19 cellular contexts compared by ENCODE assay signal in the genomic region with DNA sequence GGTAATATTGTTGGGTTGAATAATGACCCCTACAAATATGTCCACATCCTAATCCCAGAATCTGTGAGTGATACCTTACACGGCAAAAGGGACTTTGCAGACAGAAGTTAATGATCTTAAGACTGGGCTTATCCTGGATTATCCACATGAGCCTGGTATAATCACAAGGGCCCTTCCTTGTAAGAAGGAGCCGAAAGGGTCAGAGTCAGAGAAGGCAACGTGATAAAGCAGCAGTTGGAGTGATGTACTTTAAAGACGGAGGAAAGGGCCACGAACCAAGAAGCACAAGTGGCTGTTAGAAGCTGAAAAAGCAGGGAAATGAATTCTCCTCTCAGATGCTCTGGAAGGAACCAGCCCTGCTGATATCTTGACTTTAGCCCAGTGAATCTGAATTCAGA.
A peak's percentile ranks its signal among the peaks of the same experiment; 100 is the strongest.
DNase-seq lines count a peak whose midpoint lies in the region; ATAC-seq, FAIRE-seq and TF ChIP-seq lines count a peak whose summit lies in the region.
"Had no signal": no experiment of that assay in that cellular context is flagged by ENCODE, and none has a peak within 500 bp of the region (broad histone marks: within the 10 kb centered on the region; RNA-seq: fewer than 3 reads in every experiment).

No MANE protein-coding gene starts in this region.

- peak in 1 of 2 experiments; percentile 27; a peak in 4 of 6 replicates for ATAC-seq in A549
- no peak for ATAC-seq in GM21360 (IDR thresholded peaks at IDR 0.05; ENCODE audit: unreplicated experiment)
- no peak for ATAC-seq in HG03196 (IDR thresholded peaks at IDR 0.05; ENCODE audit: unreplicated experiment)

- CTCF ChIA-PET in A549 (lab: Yijun Ruan, JAX) = interaction anchor here (0.6 to 3.2 kb wide), 9 partner anchors 11 to 242 kb away, joined by 3 to 19 read pairs (median 4); no protein-coding TSS in a partner anchor

- H3K79me2 ChIP-seq in parathyroid adenoma = no peaks in the 10 kb centered on the region

- TF ChIP-seq POLR2A in A549 (IDR thresholded peaks at IDR 0.05; ENCODE audit: low read length) = no peak

- H3K9ac ChIP-seq in parathyroid adenoma = no peak overlapping the region

- peak; percentile 74 for FAIRE-seq in A549 (lab: Jason Lieb, UNC)
- FAIRE-seq: GM12892 had no signal

- H3K27me3 ChIP-seq in WERI-Rb-1 (ENCODE audit: insufficient read depth, low read depth, severe bottlenecking) (peaks cover 77% of the 10 kb centered on the region), parathyroid adenoma (ENCODE audit: control insufficient read depth, insufficient read depth, low read length) (no peaks in the 10 kb centered on the region)
- H3K27me3 ChIP-seq: BE2C had no signal

- H2AFZ ChIP-seq in parathyroid adenoma = peak overlapping the region; percentile 48

- TF ChIP-seq EP300 in A549 (IDR thresholded peaks at IDR 0.05) = no peak

- DNase-seq in A549 (ENCODE audit: low read depth in 1 of 2, low spot score in 1 of 2) (no peak), NCI-H524 (lab: John Stamatoyannopoulos, UW) (peak; percentile 54 to 78), WERI-Rb-1 (peak; percentile 72), NCI-H774 (lab: John Stamatoyannopoulos, UW) (no peak)
- DNase-seq: CD8-positive, alpha-beta memory T cell; DMS153; DND-41; H7; NCI-H1048; NCI-H1694; NCI-H2081; NK-92 treated with Interleukin-12 subunit alpha and Interleukin-12 subunit beta, amount 100 ng/mL, for 24 hours; Right ventricle myocardium superior had no signal

- H3K4me3 ChIP-seq in A549 = no peak overlapping the region
- H3K4me3 ChIP-seq in WERI-Rb-1 (ENCODE audit: low read depth, low read length) = no peak overlapping the region
- H3K4me3 ChIP-seq in parathyroid adenoma (ENCODE audit: low read depth, low read length) = no peak overlapping the region

- no peaks in the 10 kb centered on the region for H3K36me3 ChIP-seq in WERI-Rb-1
- no peaks in the 10 kb centered on the region for H3K36me3 ChIP-seq in parathyroid adenoma (ENCODE audit: control insufficient read depth, insufficient read depth, low read length)
- H3K36me3 ChIP-seq: BE2C had no signal

- H3K4me2 ChIP-seq in A549 = peak overlapping the region; percentile 59
- no peak overlapping the region for H3K4me2 ChIP-seq in parathyroid adenoma (ENCODE audit: low read length)

- 47% methylated on average over 5 of the region's 5 CpGs for WGBS in A549 (ENCODE audit: missing lambda C conversion rate)

- peak overlapping the region; percentile 71 to 87 for H3K27ac ChIP-seq in A549
- no peak overlapping the region for H3K27ac ChIP-seq in WERI-Rb-1
- H3K27ac ChIP-seq in parathyroid adenoma = peak overlapping the region; percentile 46
- H3K27ac ChIP-seq: 22Rv1 had no signal

- TF ChIP-seq CTCF in A549 (IDR thresholded peaks at IDR 0.05) (no peak), WERI-Rb-1 (IDR thresholded peaks at IDR 0.05; ENCODE audit: low read depth, low read length) (no peak), parathyroid adenoma (IDR thresholded peaks at IDR 0.05) (no peak)

- POLR2A ChIA-PET in A549 (lab: Yijun Ruan, JAX) = interaction anchor here (1.6 kb wide), 1 partner anchor 25 kb away, joined by 9 read pairs; no protein-coding TSS in a partner anchor

- no peak for TF ChIP-seq RAD21 in A549 (conservative IDR thresholded peaks at IDR 0.05 in 1 of 2, IDR thresholded peaks at IDR 0.05 in 1 of 2)

- H3K9me3 ChIP-seq in A549 = no peaks in the 10 kb centered on the region
- no peaks in the 10 kb centered on the region for H3K9me3 ChIP-seq in WERI-Rb-1 (ENCODE audit: severe bottlenecking)
- H3K9me3 ChIP-seq in parathyroid adenoma (ENCODE audit: control insufficient read depth, low read length) = no peaks in the 10 kb centered on the region
- H3K9me3 ChIP-seq: BE2C had no signal

- H3K4me1 ChIP-seq in A549 = peaks cover 39% of the 10 kb centered on the region
- H3K4me1 ChIP-seq in parathyroid adenoma = peaks cover 8% of the 10 kb centered on the region

TF ChIP-seq in A549, 52 proteins besides CTCF, POLR2A, EP300 and RAD21:
- no peak for TF ChIP-seq KDM5A (IDR thresholded peaks at IDR 0.05)
- TF ChIP-seq POLR2AphosphoS2 (conservative IDR thresholded peaks at IDR 0.05; ENCODE audit: low read length) = no peak
- TF ChIP-seq FOXS1 (CRISPR knock-in tag; IDR thresholded peaks at IDR 0.05) = no peak
- TF ChIP-seq ZSCAN20 (CRISPR knock-in tag; IDR thresholded peaks at IDR 0.05) = no peak
- TF ChIP-seq NPAS2 (CRISPR knock-in tag; IDR thresholded peaks at IDR 0.05; ENCODE audit: borderline replicate concordance) = no peak
- no peak for TF ChIP-seq HOXA7 (CRISPR knock-in tag; IDR thresholded peaks at IDR 0.05)
- TF ChIP-seq, protein P1, sequence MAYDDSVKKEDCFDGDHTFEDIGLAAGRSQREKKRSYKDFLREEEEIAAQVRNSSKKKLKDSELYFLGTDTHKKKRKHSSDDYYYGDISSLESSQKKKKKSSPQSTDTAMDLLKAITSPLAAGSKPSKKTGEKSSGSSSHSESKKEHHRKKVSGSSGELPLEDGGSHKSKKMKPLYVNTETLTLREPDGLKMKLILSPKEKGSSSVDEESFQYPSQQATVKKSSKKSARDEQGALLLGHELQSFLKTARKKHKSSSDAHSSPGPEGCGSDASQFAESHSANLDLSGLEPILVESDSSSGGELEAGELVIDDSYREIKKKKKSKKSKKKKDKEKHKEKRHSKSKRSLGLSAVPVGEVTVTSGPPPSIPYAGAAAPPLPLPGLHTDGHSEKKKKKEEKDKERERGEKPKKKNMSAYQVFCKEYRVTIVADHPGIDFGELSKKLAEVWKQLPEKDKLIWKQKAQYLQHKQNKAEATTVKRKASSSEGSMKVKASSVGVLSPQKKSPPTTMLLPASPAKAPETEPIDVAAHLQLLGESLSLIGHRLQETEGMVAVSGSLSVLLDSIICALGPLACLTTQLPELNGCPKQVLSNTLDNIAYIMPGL (CRISPR knock-in tag; IDR thresholded peaks at IDR 0.05; ENCODE audit: borderline replicate concordance) = no peak
- no peak for TF ChIP-seq NFE2L2 (conservative IDR thresholded peaks at IDR 0.05; ENCODE audit: low read length)
- TF ChIP-seq, protein P2, sequence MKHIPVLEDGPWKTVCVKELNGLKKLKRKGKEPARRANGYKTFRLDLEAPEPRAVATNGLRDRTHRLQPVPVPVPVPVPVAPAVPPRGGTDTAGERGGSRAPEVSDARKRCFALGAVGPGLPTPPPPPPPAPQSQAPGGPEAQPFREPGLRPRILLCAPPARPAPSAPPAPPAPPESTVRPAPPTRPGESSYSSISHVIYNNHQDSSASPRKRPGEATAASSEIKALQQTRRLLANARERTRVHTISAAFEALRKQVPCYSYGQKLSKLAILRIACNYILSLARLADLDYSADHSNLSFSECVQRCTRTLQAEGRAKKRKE (CRISPR knock-in tag; IDR thresholded peaks at IDR 0.05; ENCODE audit: low read depth) = no peak

Comparison
In these comparisons a context has a peak if more than half of its experiments do, and no peak if none do; other contexts are left out.
1. DNase-seq: peak in NCI-H524 (2 of 2) and WERI-Rb-1 (single experiment); none in A549 (0 of 2) and NCI-H774 (single experiment).